1 cellular context compared by ENCODE assay signal in genomic region chr19:58518261-58519086, GRCh38.
TF ChIP-seq lines count a peak whose summit lies in the region.

No MANE protein-coding gene starts in this region.

TF ChIP-seq in WTC11, 78 proteins besides CTCF, POLR2A, EP300 and RAD21 (continued from another document):
- TF ChIP-seq TP53 (CRISPR knock-in tag; IDR thresholded peaks at IDR 0.05): no peak
TF ChIP-seq in WTC11: peak in this region for 0.
